In genomic region chr3:23084367-23084766, GRCh38 we compare ENCODE assay signal across 23 cellular contexts.
"Had no signal": no experiment of that assay in that cellular context is flagged by ENCODE, and none has a peak within 500 bp of the region (broad histone marks: within the 10 kb centered on the region; RNA-seq: fewer than 3 reads in every experiment).

No MANE protein-coding gene starts in this region.

- H3K36me3 ChIP-seq: brain microvascular endothelial cell, cardiac muscle cell had no signal

- ATAC-seq: activated CD4-positive, alpha-beta T cell treated with anti-CD3 and anti-CD28 coated beads for 36 hours; activated T-helper 17 cell treated with anti-CD3 and anti-CD28 coated beads, Interleukin-2, amount 50 U/mL, for 72 hours; Right ventricle myocardium inferior had no signal

- H3K27ac ChIP-seq: cardiac muscle cell, SK-N-MC, VCaP had no signal

- H3K27me3 ChIP-seq: brain microvascular endothelial cell, cardiac muscle cell had no signal

- DNase-seq: activated CD4-positive, alpha-beta memory T cell treated with anti-CD3 and anti-CD28 coated beads, Interleukin-2, amount 10 ng/mL, durations not matched to agents 7 days and 5 days; activated CD4-positive, alpha-beta T cell treated with anti-CD3 and anti-CD28 coated beads for 36 hours; activated CD4-positive, alpha-beta T cell treated with anti-CD3 and anti-CD28 coated beads, Interleukin-2, amount 50 U/mL, for 1 hour; activated gamma-delta T cell; activated naive CD4-positive, alpha-beta T cell treated with anti-CD3 and anti-CD28 coated beads for 36 hours; activated T-cell treated with anti-CD3 and anti-CD28 coated beads for 4 hours; activated T-cell treated with anti-CD3 and anti-CD28 coated beads, Interleukin-2, amount 50 U/mL, for 48 hours; brain microvascular endothelial cell; MM.1S; NCI-H1105; NCI-H1436; NCI-H1694 treated with DMSO at 0.1 percent for 48 hours; NCI-H2029 treated with DMSO at 0.1 percent for 48 hours; NCI-H345; NCI-H510A; NCI-H526 treated with DMSO at 0.1 percent for 48 hours; NCI-H82; T-helper 1 cell had no signal

- H3K4me3 ChIP-seq: cardiac muscle cell, SK-N-MC had no signal
